In genomic region chr19:41264581-41265375, GRCh38 we compare ENCODE assay signal across 8 cellular contexts. TPM values are rescaled to one million over a fixed set of nuclear protein-coding genes. Genes with fewer than 3 reads are reported as not detected.
A peak's percentile ranks its signal among the peaks of the same experiment; 100 is the strongest.
DNase-seq lines count a peak whose midpoint lies in the region; ATAC-seq and TF ChIP-seq lines count a peak whose summit lies in the region.

No MANE protein-coding gene starts in this region.

- peak overlapping the region; percentile 95 for H3K18ac ChIP-seq in H9 (ENCODE audit: insufficient read length, low read depth, low read length)

- no peak overlapping the region; the same call in 1 of the 2 replicates for H2BK15ac ChIP-seq in H9 (ENCODE audit: low read depth, low read length)

- H3K36me3 Mint-ChIP-seq in H9 (ENCODE audit: insufficient read depth in 1 of 3, low read depth in 3 of 3), result peaks cover 23 to 56% (median 43%) of the 10 kb centered on the region in 3 experiments

- H3K36me3 ChIP-seq in Peyer's patch (peaks cover 0 to 26% (median 0%) of the 10 kb centered on the region in 3 donors), psoas muscle (ENCODE audit: insufficient read depth in 1 of 2, low read depth in 1 of 2) (peaks cover 0 to 24% of the 10 kb centered on the region in 2 donors)

- H2BK5ac ChIP-seq in H9 (ENCODE audit: insufficient read length, low read length), result peak overlapping the region; percentile 55

- no peak overlapping the region for H2AK5ac ChIP-seq in H9 (ENCODE audit: insufficient read length, low read length)

- no peak overlapping the region for H2BK20ac ChIP-seq in H9 (ENCODE audit: low read depth, low read length, poor library complexity, severe bottlenecking)

- DNase-seq in H9 (peak; percentile 46), Peyer's patch (peak in 2 of 3 donors; percentile 40 to 73), cardiac septum (ENCODE audit: low spot score) (peak; percentile 80), psoas muscle (peak; percentile 58 to 78), NCI-H1930 (lab: John Stamatoyannopoulos, UW) (no peak), GOT3 (lab: John Stamatoyannopoulos, UW) (no peak)
- peak; percentile 68 for DNase-seq in activated naive CD4-positive, alpha-beta T cell treated with anti-CD3 and anti-CD28 coated beads, Interleukin-2, amount 50 U/mL, for 16 hours

- ATAC-seq in psoas muscle, result peak in 2 of 4 donors; percentile 2 to 3

- no peak for TF ChIP-seq POLR2A in Peyer's patch (IDR thresholded peaks at IDR 0.05)

- intact Hi-C loops in cardiac septum (cut with DNase I), result loop anchor here (2.0 to 5.0 kb wide), 4 partner anchors 34 to 163 kb away; partner anchors contain the start of genes B3GNT8 and CCDC97
- intact Hi-C loops in psoas muscle (cut with DNase I), result loop anchor here (2.0 to 5.0 kb wide), 3 partner anchors 37 to 44 kb away; no protein-coding TSS in a partner anchor

- H3K9ac ChIP-seq in H9 (ENCODE audit: extremely low read depth, insufficient read length, low read length), result peak overlapping the region; percentile 94

- H3K4me1 ChIP-seq in H9 (ENCODE audit: insufficient read depth, low read length) (no peaks in the 10 kb centered on the region), Peyer's patch (peaks cover 0 to 21% (median 6%) of the 10 kb centered on the region in 4 donors), psoas muscle (peaks cover 23% of the 10 kb centered on the region)

- no peaks in the 10 kb centered on the region for H4K20me1 ChIP-seq in H9 (ENCODE audit: control insufficient read depth, insufficient read depth, insufficient read length)

- H4K8ac ChIP-seq in H9 (replicated peaks; ENCODE audit: insufficient read length, low read depth, low read length), result no peak overlapping the region

- peak overlapping the region; percentile 100 for H4K91ac ChIP-seq in H9 (ENCODE audit: insufficient read length, low read depth, low read length)

- H3K4ac ChIP-seq in H9 (ENCODE audit: low read depth, low read length), result peak overlapping the region; percentile 99

- H3K4me3 Mint-ChIP-seq in H9, result peak overlapping the region; percentile 99 to 100

- H3K23ac ChIP-seq in H9 (ENCODE audit: insufficient read length, low read depth, low read length), result no peak overlapping the region

- peak overlapping the region; percentile 27 for H4K5ac ChIP-seq in H9 (ENCODE audit: insufficient read length, low read depth, low read length)

- H2AFZ ChIP-seq in H9 (ENCODE audit: low read length), result no peak overlapping the region

- H3K27me3 Mint-ChIP-seq in H9 (ENCODE audit: low read depth), result peaks cover 1% of the 10 kb centered on the region; the same call in 1 of the 2 replicates

- H3K4me2 ChIP-seq in H9 (ENCODE audit: insufficient read depth, insufficient read length, low read length), result peak overlapping the region; percentile 95

- H3K27ac ChIP-seq in C4-2B (peak overlapping the region; percentile 100), H9 (ENCODE audit: insufficient read length, low read depth, low read length) (peak overlapping the region; percentile 42), Peyer's patch (peak overlapping the region; percentile 94 to 100 (median 98)), psoas muscle (peak overlapping the region; percentile 97)

- no peaks in the 10 kb centered on the region for H3K9me3 ChIP-seq in H9 (ENCODE audit: control insufficient read depth, low read depth, low read length)
- H3K9me3 ChIP-seq in Peyer's patch, result no peaks in the 10 kb centered on the region
- H3K9me3 ChIP-seq in psoas muscle, result no peaks in the 10 kb centered on the region

- H3K27ac Mint-ChIP-seq in H9, result peak overlapping the region; percentile 94 to 100 (median 100)

- H3T11ph ChIP-seq in H9 (ENCODE audit: low read length), result peak overlapping the region; percentile 78

- no peak for TF ChIP-seq CTCF in C4-2B (conservative IDR thresholded peaks at IDR 0.05)
- TF ChIP-seq CTCF in H9 (conservative IDR thresholded peaks at IDR 0.05), result no peak
- TF ChIP-seq CTCF in Peyer's patch (IDR thresholded peaks at IDR 0.05), result no peak
- TF ChIP-seq CTCF in psoas muscle (IDR thresholded peaks at IDR 0.05), result no peak

- peak overlapping the region; percentile 85 to 97 (median 96) for H3K4me3 ChIP-seq in Peyer's patch
- H3K4me3 ChIP-seq in psoas muscle, result peak overlapping the region; percentile 99

- H3K79me2 ChIP-seq in H9 (ENCODE audit: insufficient read depth, low read length), result peaks cover 28% of the 10 kb centered on the region

- H2BK12ac ChIP-seq in H9 (ENCODE audit: insufficient read length, low read depth, low read length), result peak overlapping the region; percentile 8

- peak overlapping the region; percentile 83 for H2BK120ac ChIP-seq in H9 (ENCODE audit: low read depth, low read length, poor library complexity, severe bottlenecking)

- H3K23me2 ChIP-seq in H9 (ENCODE audit: insufficient read length, low read depth, low read length, poor library complexity, severe bottlenecking), result peaks cover 18% of the 10 kb centered on the region

- no CpG with 5 or more reads among the region's 75 CpGs for WGBS in H9 (ENCODE audit: extremely low coverage, insufficient read length, low lambda C conversion rate)
- 0 to 1% (median 1%) methylated on average over 58 to 75 of the region's 75 CpGs for WGBS in psoas muscle, 3 donors

- H3K79me1 ChIP-seq in H9 (ENCODE audit: insufficient read depth, low read depth, low read length, poor library complexity, severe bottlenecking), result peaks cover 6% of the 10 kb centered on the region

- peaks cover 0 to 4% of the 10 kb centered on the region in 2 experiments; a peak in 2 of 5 replicates for H3K9me3 Mint-ChIP-seq in H9

- peak overlapping the region; percentile 99 for H3K14ac ChIP-seq in H9 (ENCODE audit: insufficient read depth, low read length)

- H3K27me3 ChIP-seq in H9 (ENCODE audit: insufficient read depth, low read length) (no peaks in the 10 kb centered on the region), Peyer's patch (no peaks in the 10 kb centered on the region), psoas muscle (ENCODE audit: insufficient read depth in 3 of 3, low read length in 2 of 3) (no peaks in the 10 kb centered on the region)

- peaks cover 30% of the 10 kb centered on the region in 2 experiments for H3K4me1 Mint-ChIP-seq in H9

- H3K56ac ChIP-seq in H9 (ENCODE audit: insufficient read length, low read depth, low read length), result peak overlapping the region; percentile 66

RNA-seq across cellular contexts. Expression of gene HNRNPUL1, which starts 0.6 kb away (rescaled TPM):
- total RNA-seq in H9 (2021) (309 and 315 TPM in 2 replicates), Peyer's patch (100 to 1,000 TPM; 123 to 244 (median 167) TPM), cardiac septum (109 TPM), psoas muscle (100 to 1,000 TPM in 2 of 4 donors, 10 to 100 TPM in 2; 82.2 to 129 (median 105) TPM)
- 10 to 100 TPM; 54.3 to 82.3 (median 69.2) TPM for polyA plus RNA-seq in psoas muscle

RNA-seq across cellular contexts. Expression of gene CCDC97, which starts 45.2 kb away (rescaled TPM):
- 37.2 and 39.4 TPM in 2 replicates for total RNA-seq in H9 (2021)
- total RNA-seq in Peyer's patch, result 10 to 100 TPM; 17.9 to 33.0 (median 29.6) TPM
- 17.0 TPM for total RNA-seq in cardiac septum
- 10 to 100 TPM; 15.5 to 25.7 (median 21.6) TPM for total RNA-seq in psoas muscle
- 10 to 100 TPM; 13.7 to 23.7 (median 19.9) TPM for polyA plus RNA-seq in psoas muscle

RNA-seq across cellular contexts. Expression of gene AXL, which starts 45.8 kb away (rescaled TPM):
- 29.4 and 30.3 TPM in 2 replicates for total RNA-seq in H9 (2021)
- 10 to 100 TPM in 3 of 4 donors, 1 to 10 TPM in 1; 7.2 to 46.2 (median 24.2) TPM for total RNA-seq in Peyer's patch
- total RNA-seq in cardiac septum, result 13.0 TPM
- total RNA-seq in psoas muscle, result 10 to 100 TPM in 2 of 4 donors, 1 to 10 TPM in 2; 8.4 to 13.6 (median 11.0) TPM
- 1 to 10 TPM; 3.3 to 4.4 (median 4.3) TPM for polyA plus RNA-seq in psoas muscle

Comparison
In these comparisons a context has a peak if more than half of its experiments do, and no peak if none do; other contexts are left out.
1. H3K27ac ChIP-seq: peak in every context shown above with its lines; median percentile 100 in C4-2B; 98 in Peyer's patch; 97 in psoas muscle; 42 in H9.
2. DNase-seq: peak in H9 (single experiment), Peyer's patch (2 of 3), activated naive CD4-positive, alpha-beta T cell treated with anti-CD3 and anti-CD28 coated beads, Interleukin-2, amount 50 U/mL, for 16 hours (single experiment), cardiac septum (single experiment) and psoas muscle (2 of 2); none in NCI-H1930 (0 of 2) and GOT3 (single experiment).